ENCODE assay signal across 1 cellular context in the genomic region with DNA sequence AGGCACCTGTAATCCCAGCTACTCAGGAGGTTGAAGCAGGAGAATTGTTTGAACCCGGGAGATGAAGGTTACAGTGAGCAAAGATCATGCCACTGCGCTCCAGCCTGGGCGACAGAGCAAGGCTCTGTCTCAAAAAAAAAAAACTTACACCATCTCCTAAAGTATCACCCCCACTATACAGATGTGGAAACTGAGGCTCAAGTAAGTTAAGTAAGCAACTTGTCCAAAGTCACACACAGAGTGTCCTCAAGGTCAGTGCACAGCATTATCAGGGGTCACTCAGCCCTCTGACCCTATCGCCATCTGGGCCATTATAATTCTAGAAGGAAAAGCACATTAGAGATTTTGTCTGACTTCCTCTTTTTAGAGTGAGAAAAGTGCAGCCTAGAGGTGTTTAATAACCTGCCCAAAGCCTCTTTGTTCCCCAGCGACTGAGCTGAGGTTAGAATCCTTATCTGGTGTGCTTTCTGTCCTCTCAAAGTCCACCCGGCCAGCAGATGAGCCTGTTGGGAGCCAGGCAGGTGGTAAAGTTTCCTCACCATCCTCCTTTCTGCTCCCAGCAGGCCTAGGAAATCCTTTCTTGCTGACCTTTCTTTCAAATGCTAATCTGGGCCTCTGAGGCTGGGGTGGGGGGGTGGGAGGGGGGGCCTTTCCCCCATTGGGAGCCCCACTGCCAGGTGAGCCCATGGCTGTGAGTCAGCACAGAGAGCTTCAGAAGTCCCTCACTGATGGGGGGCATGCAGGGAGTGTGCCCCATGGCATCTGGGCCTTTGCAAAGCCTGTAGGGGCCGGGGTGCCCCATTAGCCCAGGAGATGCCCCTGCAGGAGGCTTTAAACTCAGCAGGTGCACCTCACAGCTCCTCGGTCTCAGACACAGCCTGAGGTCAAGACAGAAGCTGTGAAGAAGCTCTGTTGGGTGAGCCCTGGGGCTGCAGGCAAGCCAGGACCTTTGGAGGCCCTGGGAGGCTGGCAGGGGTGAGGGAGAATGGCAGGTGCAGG.
A peak's percentile ranks its signal among the peaks of the same experiment; 100 is the strongest.
TF ChIP-seq lines count a peak whose summit lies in the region.

No MANE protein-coding gene starts in this region.

TF ChIP-seq in H1, 55 proteins besides CTCF, POLR2A, EP300 and RAD21:
- TF ChIP-seq, protein P1, sequence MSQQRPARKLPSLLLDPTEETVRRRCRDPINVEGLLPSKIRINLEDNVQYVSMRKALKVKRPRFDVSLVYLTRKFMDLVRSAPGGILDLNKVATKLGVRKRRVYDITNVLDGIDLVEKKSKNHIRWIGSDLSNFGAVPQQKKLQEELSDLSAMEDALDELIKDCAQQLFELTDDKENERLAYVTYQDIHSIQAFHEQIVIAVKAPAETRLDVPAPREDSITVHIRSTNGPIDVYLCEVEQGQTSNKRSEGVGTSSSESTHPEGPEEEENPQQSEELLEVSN (IDR thresholded peaks at IDR 0.05): no peak
- TF ChIP-seq JUND (IDR thresholded peaks at IDR 0.05; ENCODE audit: low read length) (0 out of 2 replicates have a peak, but pooled peaks have one; percentile 16), KDM1A (IDR thresholded peaks at IDR 0.05; ENCODE audit: borderline replicate concordance, low read length) (peak; percentile 48; the same call in 1 of the 2 replicates), ASH2L (IDR thresholded peaks at IDR 0.05; ENCODE audit: low read length) (no peak), TAF7 (optimal IDR thresholded peaks at IDR 0.05; ENCODE audit: borderline replicate concordance, low read depth, low read length) (no peak)
TF ChIP-seq in H1: peak in this region for 2.
